1 cellular context compared by ENCODE assay signal in genomic region chr6:10520468-10520867, GRCh38.
TF ChIP-seq lines count a peak whose summit lies in the region.

No MANE protein-coding gene starts in this region.

TF ChIP-seq in GM23338, 12 proteins besides CTCF, POLR2A, EP300 and RAD21 (continued from another document):
- TF ChIP-seq ZNF462 (CRISPR knock-in tag; IDR thresholded peaks at IDR 0.05), result no peak
- TF ChIP-seq ZNF331 (CRISPR knock-in tag; IDR thresholded peaks at IDR 0.05; ENCODE audit: low read depth), result no peak
- TF ChIP-seq EZH2 (IDR thresholded peaks at IDR 0.05; ENCODE audit: low read depth, unreplicated experiment), result no peak
- no peak for TF ChIP-seq STAT1 (IDR thresholded peaks at IDR 0.05; ENCODE audit: unreplicated experiment)
- no peak for TF ChIP-seq EZH2phosphoT487 (IDR thresholded peaks at IDR 0.05; ENCODE audit: unreplicated experiment)
- TF ChIP-seq, protein P1, sequence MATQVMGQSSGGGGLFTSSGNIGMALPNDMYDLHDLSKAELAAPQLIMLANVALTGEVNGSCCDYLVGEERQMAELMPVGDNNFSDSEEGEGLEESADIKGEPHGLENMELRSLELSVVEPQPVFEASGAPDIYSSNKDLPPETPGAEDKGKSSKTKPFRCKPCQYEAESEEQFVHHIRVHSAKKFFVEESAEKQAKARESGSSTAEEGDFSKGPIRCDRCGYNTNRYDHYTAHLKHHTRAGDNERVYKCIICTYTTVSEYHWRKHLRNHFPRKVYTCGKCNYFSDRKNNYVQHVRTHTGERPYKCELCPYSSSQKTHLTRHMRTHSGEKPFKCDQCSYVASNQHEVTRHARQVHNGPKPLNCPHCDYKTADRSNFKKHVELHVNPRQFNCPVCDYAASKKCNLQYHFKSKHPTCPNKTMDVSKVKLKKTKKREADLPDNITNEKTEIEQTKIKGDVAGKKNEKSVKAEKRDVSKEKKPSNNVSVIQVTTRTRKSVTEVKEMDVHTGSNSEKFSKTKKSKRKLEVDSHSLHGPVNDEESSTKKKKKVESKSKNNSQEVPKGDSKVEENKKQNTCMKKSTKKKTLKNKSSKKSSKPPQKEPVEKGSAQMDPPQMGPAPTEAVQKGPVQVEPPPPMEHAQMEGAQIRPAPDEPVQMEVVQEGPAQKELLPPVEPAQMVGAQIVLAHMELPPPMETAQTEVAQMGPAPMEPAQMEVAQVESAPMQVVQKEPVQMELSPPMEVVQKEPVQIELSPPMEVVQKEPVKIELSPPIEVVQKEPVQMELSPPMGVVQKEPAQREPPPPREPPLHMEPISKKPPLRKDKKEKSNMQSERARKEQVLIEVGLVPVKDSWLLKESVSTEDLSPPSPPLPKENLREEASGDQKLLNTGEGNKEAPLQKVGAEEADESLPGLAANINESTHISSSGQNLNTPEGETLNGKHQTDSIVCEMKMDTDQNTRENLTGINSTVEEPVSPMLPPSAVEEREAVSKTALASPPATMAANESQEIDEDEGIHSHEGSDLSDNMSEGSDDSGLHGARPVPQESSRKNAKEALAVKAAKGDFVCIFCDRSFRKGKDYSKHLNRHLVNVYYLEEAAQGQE (IDR thresholded peaks at IDR 0.05; ENCODE audit: unreplicated experiment), result no peak
- no peak for TF ChIP-seq ETS1 (IDR thresholded peaks at IDR 0.05)
- TF ChIP-seq JUNB (IDR thresholded peaks at IDR 0.05; ENCODE audit: unreplicated experiment), result no peak
- TF ChIP-seq ZNF114 (CRISPR knock-in tag; IDR thresholded peaks at IDR 0.05), result no peak
